Comparison of ENCODE assay signal across 1 cellular context in the genomic region with DNA sequence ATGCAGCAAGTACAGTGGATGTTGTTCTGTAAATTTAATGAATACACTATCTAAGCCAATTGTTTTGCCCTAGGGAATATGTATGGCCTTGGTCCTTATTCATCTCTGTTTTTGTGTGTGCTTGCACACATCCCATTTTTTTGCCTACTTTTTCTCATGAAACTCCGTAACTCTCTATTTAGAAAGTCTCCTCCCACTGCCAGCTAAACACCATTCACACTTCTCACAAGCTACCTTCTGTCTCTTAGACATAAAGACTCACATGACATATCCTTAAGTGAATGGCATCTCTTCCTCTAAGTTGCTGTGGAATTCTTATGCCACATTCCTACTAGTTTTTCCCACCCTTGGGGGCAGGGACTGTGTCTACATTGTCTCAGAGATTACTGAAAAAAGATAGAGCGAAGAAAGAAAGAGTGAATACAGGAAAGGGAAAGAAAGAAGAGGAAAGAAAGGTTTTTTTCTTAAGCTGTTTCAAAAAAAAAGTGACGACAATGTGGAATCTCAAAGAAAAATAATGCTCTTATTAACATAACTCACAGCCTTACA.
TF ChIP-seq lines count a peak whose summit lies in the region.

No MANE protein-coding gene starts in this region.

TF ChIP-seq in A549, 52 proteins besides CTCF, POLR2A, EP300 and RAD21 (continued from another document):
- no peak for TF ChIP-seq CHD2 (IDR thresholded peaks at IDR 0.05; ENCODE audit: low read length, partially characterized antibody)
- TF ChIP-seq RNF2 (IDR thresholded peaks at IDR 0.05; ENCODE audit: borderline replicate concordance, low read depth) = no peak
- no peak for TF ChIP-seq MAX (IDR thresholded peaks at IDR 0.05)
- no peak for TF ChIP-seq HDAC2 (IDR thresholded peaks at IDR 0.05)
- no peak for TF ChIP-seq FOSB (CRISPR knock-in tag; IDR thresholded peaks at IDR 0.05)
- TF ChIP-seq ESRRA (IDR thresholded peaks at IDR 0.05; ENCODE audit: borderline replicate concordance, low read length) = no peak
- TF ChIP-seq HOXA7 (CRISPR knock-in tag; IDR thresholded peaks at IDR 0.05) = no peak
- TF ChIP-seq, protein P1, sequence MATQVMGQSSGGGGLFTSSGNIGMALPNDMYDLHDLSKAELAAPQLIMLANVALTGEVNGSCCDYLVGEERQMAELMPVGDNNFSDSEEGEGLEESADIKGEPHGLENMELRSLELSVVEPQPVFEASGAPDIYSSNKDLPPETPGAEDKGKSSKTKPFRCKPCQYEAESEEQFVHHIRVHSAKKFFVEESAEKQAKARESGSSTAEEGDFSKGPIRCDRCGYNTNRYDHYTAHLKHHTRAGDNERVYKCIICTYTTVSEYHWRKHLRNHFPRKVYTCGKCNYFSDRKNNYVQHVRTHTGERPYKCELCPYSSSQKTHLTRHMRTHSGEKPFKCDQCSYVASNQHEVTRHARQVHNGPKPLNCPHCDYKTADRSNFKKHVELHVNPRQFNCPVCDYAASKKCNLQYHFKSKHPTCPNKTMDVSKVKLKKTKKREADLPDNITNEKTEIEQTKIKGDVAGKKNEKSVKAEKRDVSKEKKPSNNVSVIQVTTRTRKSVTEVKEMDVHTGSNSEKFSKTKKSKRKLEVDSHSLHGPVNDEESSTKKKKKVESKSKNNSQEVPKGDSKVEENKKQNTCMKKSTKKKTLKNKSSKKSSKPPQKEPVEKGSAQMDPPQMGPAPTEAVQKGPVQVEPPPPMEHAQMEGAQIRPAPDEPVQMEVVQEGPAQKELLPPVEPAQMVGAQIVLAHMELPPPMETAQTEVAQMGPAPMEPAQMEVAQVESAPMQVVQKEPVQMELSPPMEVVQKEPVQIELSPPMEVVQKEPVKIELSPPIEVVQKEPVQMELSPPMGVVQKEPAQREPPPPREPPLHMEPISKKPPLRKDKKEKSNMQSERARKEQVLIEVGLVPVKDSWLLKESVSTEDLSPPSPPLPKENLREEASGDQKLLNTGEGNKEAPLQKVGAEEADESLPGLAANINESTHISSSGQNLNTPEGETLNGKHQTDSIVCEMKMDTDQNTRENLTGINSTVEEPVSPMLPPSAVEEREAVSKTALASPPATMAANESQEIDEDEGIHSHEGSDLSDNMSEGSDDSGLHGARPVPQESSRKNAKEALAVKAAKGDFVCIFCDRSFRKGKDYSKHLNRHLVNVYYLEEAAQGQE (IDR thresholded peaks at IDR 0.05) = no peak
